In genomic region chr18:62749389-62749788, GRCh38 we compare ENCODE assay signal across 20 cellular contexts. TPM values are rescaled to one million over a fixed set of nuclear protein-coding genes. Genes with fewer than 3 reads are reported as not detected.
DNase-seq lines count a peak whose midpoint lies in the region; ATAC-seq, FAIRE-seq and TF ChIP-seq lines count a peak whose summit lies in the region.
"Had no signal": no experiment of that assay in that cellular context is flagged by ENCODE, and none has a peak within 500 bp of the region (broad histone marks: within the 10 kb centered on the region; RNA-seq: fewer than 3 reads in every experiment).

No MANE protein-coding gene starts in this region.

- H3K79me2 ChIP-seq in trophoblast cell (ENCODE audit: control insufficient read depth, insufficient read depth, low read length, poor library complexity) = peaks cover 10% of the 10 kb centered on the region

- CTCF ChIA-PET in HEK293 (lab: Yijun Ruan, JAX) (interaction anchor here (0.6 kb wide), 1 partner anchor 569 kb away, joined by 5 read pairs; no protein-coding TSS in a partner anchor), WTC11 (lab: Charles Lee) (no interaction called here)

- no peak for ATAC-seq in WTC11
- ATAC-seq in GM19463 (IDR thresholded peaks at IDR 0.05; ENCODE audit: unreplicated experiment) = no peak
- ATAC-seq: A549, HepG2 had no signal

- peaks cover 4% of the 10 kb centered on the region for H3K9me3 Mint-ChIP-seq in WTC11
- H3K9me3 Mint-ChIP-seq: CD4-positive, alpha-beta T cell; IgD-negative memory B cell had no signal

- H3K27me3 Mint-ChIP-seq in WTC11 (ENCODE audit: low read depth) = no peaks in the 10 kb centered on the region; the same call in 1 of the 2 replicates
- H3K27me3 Mint-ChIP-seq: CD4-positive, alpha-beta T cell; IgD-negative memory B cell had no signal

- peak overlapping the region; percentile 78 for H3K18ac ChIP-seq in trophoblast cell (ENCODE audit: low read length)

- no peak overlapping the region for H3K9ac ChIP-seq in trophoblast cell (ENCODE audit: low read length)

- H3K4me2 ChIP-seq in trophoblast cell (ENCODE audit: low read length) = no peak overlapping the region
- H3K4me2 ChIP-seq: A549 had no signal

- peaks cover 87% of the 10 kb centered on the region for H3K4me1 Mint-ChIP-seq in WTC11

- no peaks in the 10 kb centered on the region for H3K27me3 ChIP-seq in trophoblast cell (ENCODE audit: insufficient read depth, low read length)

- no peak for DNase-seq in GM12891 (ENCODE audit: insufficient read length, low spot score)
- no peak for DNase-seq in WTC11 (ENCODE audit: low spot score)
- no peak for DNase-seq in trophoblast cell
- DNase-seq in stimulated activated CD4-positive, alpha-beta T cell treated with anti-CD3 and anti-CD28 coated beads, Interleukin-2, amount 100 ng/mL, for 48 hours = no peak
- DNase-seq in NCI-H2081 treated with DMSO at 0.1 percent for 48 hours (lab: John Stamatoyannopoulos, UW) = no peak
- DNase-seq: AML-193; Caco-2; CD4-positive, alpha-beta T cell; DMS79; GDM1; H7; KBM-7 had no signal

- H2BK120ac ChIP-seq in trophoblast cell (ENCODE audit: insufficient read depth, low read length, poor library complexity) = no peak overlapping the region

- peaks cover 5% of the 10 kb centered on the region for H3K36me3 Mint-ChIP-seq in WTC11

- no peak overlapping the region for H4K12ac ChIP-seq in trophoblast cell (ENCODE audit: low read depth, low read length)

- peaks cover 2% of the 10 kb centered on the region for H3K79me1 ChIP-seq in trophoblast cell (ENCODE audit: low read length)

- no peak overlapping the region for H2BK5ac ChIP-seq in trophoblast cell (ENCODE audit: low read depth, low read length, poor library complexity)

- no CpG with 5 or more reads among the region's 6 CpGs for WGBS in trophoblast cell (ENCODE audit: extremely low coverage, insufficient coverage, insufficient read length)

- H2AK5ac ChIP-seq in trophoblast cell (ENCODE audit: low read length) = no peak overlapping the region

- H3K23ac ChIP-seq in trophoblast cell (ENCODE audit: low read length) = no peak overlapping the region

- H3K27ac ChIP-seq in HEK293 (ENCODE audit: extremely low read depth, low read depth, low read length) (no peak overlapping the region), trophoblast cell (ENCODE audit: low read depth, low read length) (no peak overlapping the region)
- H3K27ac ChIP-seq: 22Rv1, A549, C4-2B had no signal

- H3K4me3 ChIP-seq in HEK293 (ENCODE audit: low read depth, low read length) (no peak overlapping the region), trophoblast cell (ENCODE audit: low read depth, low read length) (no peak overlapping the region)
- H3K4me3 ChIP-seq: A549 had no signal

- H3K27ac Mint-ChIP-seq in WTC11 = peak overlapping the region; percentile 98
- H3K27ac Mint-ChIP-seq: CD4-positive, alpha-beta T cell; IgD-negative memory B cell had no signal

- H3K4me1 ChIP-seq in HEK293 (ENCODE audit: control insufficient read depth, insufficient read depth, low read length) = peaks cover 27% of the 10 kb centered on the region
- peaks cover 6 to 10% of the 10 kb centered on the region in 2 experiments for H3K4me1 ChIP-seq in trophoblast cell (ENCODE audit: control insufficient read depth in 1 of 2, insufficient read depth in 2 of 2, low read length in 2 of 2)

- no peaks in the 10 kb centered on the region; the same call in 1 of the 2 replicates for H3K9me3 ChIP-seq in HEK293 (ENCODE audit: control insufficient read depth, insufficient read depth, low read depth, low read length)
- no peaks in the 10 kb centered on the region for H3K9me3 ChIP-seq in trophoblast cell (ENCODE audit: insufficient read depth, low read depth, low read length)
- H3K9me3 ChIP-seq: A549, Caco-2 had no signal

- H4K91ac ChIP-seq in trophoblast cell (ENCODE audit: low read depth, low read length) = no peak overlapping the region

- H3K4me3 Mint-ChIP-seq in WTC11 = no peak overlapping the region
- H3K4me3 Mint-ChIP-seq: CD4-positive, alpha-beta T cell; IgD-negative memory B cell had no signal

- POLR2A ChIA-PET in HEK293 (lab: Yijun Ruan, JAX) (no interaction called here), WTC11 (lab: Charles Lee) (no interaction called here)

- H3K36me3 ChIP-seq in HEK293 (ENCODE audit: control insufficient read depth in 2 of 2, insufficient read depth in 1 of 2, low read length in 2 of 2) = no peaks in the 10 kb centered on the region
- no peaks in the 10 kb centered on the region for H3K36me3 ChIP-seq in trophoblast cell (ENCODE audit: control insufficient read depth in 1 of 2, insufficient read depth in 2 of 2, low read length in 2 of 2)

- FAIRE-seq in GM12891 (lab: Jason Lieb, UNC) = peak; percentile 56
- FAIRE-seq: A549, HepG2, HTR-8/SVneo had no signal

- TF ChIP-seq CTCF in HEK293 (tag by site-specific recombination; IDR thresholded peaks at IDR 0.05) (no peak), WTC11 (IDR thresholded peaks at IDR 0.05) (no peak)

- H3K14ac ChIP-seq in trophoblast cell (ENCODE audit: low read length) = no peak overlapping the region

- H2BK12ac ChIP-seq in trophoblast cell (ENCODE audit: low read length) = no peak overlapping the region

- peak overlapping the region; percentile 19 for H4K8ac ChIP-seq in trophoblast cell (ENCODE audit: low read depth, low read length)

- TF ChIP-seq POLR2A in GM12891 (IDR thresholded peaks at IDR 0.05; ENCODE audit: low read depth, low read length) = no peak

- H3K4ac ChIP-seq in trophoblast cell (ENCODE audit: low read depth, low read length) = peak overlapping the region; percentile 72

- no peak overlapping the region for H2AFZ ChIP-seq in trophoblast cell (ENCODE audit: insufficient read depth, low read length, poor library complexity)

TF ChIP-seq in GM12891, 5 proteins besides CTCF, POLR2A, EP300 and RAD21:
- TF ChIP-seq SPI1 (IDR thresholded peaks at IDR 0.05; ENCODE audit: low read depth, low read length) (no peak), POU2F2 (IDR thresholded peaks at IDR 0.05; ENCODE audit: low read depth, low read length) (no peak), PAX5 (IDR thresholded peaks at IDR 0.05; ENCODE audit: insufficient read depth, low read length, severe bottlenecking) (no peak), POLR2AphosphoS5 (IDR thresholded peaks at IDR 0.05; ENCODE audit: low read depth, low read length) (no peak), TAF1 (IDR thresholded peaks at IDR 0.05; ENCODE audit: low read depth, low read length) (no peak)
TF ChIP-seq in GM12891: peak in this region for 0.

TF ChIP-seq in HEK293, 187 proteins besides CTCF, POLR2A, EP300 and RAD21:
- TF ChIP-seq RBAK (tag by site-specific recombination; IDR thresholded peaks at IDR 0.05) = no peak
- TF ChIP-seq ZNF112 (tag by site-specific recombination; IDR thresholded peaks at IDR 0.05) = no peak
- TF ChIP-seq PRDM1 (tag by site-specific recombination; IDR thresholded peaks at IDR 0.05) = 0 out of 2 replicates have a peak, but pooled peaks have one; percentile 7
- TF ChIP-seq ZNF548 (tag by site-specific recombination; IDR thresholded peaks at IDR 0.05) = peak; percentile 83

TF ChIP-seq in WTC11, 78 proteins besides CTCF, POLR2A, EP300 and RAD21 (continues in another document):
- TF ChIP-seq, protein P1, sequence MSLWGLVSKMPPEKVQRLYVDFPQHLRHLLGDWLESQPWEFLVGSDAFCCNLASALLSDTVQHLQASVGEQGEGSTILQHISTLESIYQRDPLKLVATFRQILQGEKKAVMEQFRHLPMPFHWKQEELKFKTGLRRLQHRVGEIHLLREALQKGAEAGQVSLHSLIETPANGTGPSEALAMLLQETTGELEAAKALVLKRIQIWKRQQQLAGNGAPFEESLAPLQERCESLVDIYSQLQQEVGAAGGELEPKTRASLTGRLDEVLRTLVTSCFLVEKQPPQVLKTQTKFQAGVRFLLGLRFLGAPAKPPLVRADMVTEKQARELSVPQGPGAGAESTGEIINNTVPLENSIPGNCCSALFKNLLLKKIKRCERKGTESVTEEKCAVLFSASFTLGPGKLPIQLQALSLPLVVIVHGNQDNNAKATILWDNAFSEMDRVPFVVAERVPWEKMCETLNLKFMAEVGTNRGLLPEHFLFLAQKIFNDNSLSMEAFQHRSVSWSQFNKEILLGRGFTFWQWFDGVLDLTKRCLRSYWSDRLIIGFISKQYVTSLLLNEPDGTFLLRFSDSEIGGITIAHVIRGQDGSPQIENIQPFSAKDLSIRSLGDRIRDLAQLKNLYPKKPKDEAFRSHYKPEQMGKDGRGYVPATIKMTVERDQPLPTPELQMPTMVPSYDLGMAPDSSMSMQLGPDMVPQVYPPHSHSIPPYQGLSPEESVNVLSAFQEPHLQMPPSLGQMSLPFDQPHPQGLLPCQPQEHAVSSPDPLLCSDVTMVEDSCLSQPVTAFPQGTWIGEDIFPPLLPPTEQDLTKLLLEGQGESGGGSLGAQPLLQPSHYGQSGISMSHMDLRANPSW (CRISPR knock-in tag; conservative IDR thresholded peaks at IDR 0.05; ENCODE audit: low read depth) = no peak
- no peak for TF ChIP-seq ATF2 (CRISPR knock-in tag; IDR thresholded peaks at IDR 0.05; ENCODE audit: borderline replicate concordance, low read depth)

RNA-seq across cellular contexts. Expression of gene PHLPP1, which starts 34.0 kb away (rescaled TPM):
- polyA plus RNA-seq in GM12891 (2012; ENCODE audit: low read depth, missing spikeins) = 4.2 TPM
- total RNA-seq in WTC11 (2021) = 49.1 to 52.0 TPM (median 49.5 TPM) in 3 replicates
- 29.4 and 30.9 TPM in 2 replicates for polyA plus RNA-seq in trophoblast cell (2013)
